15 cellular contexts compared by ENCODE assay signal in genomic region chr20:48898896-48899513, GRCh38.
"Had no signal": no experiment of that assay in that cellular context is flagged by ENCODE, and none has a peak within 500 bp of the region (broad histone marks: within the 10 kb centered on the region; RNA-seq: fewer than 3 reads in every experiment).

No MANE protein-coding gene starts in this region.

- H3K36me3 ChIP-seq: lower lobe of right lung, prostate gland, right atrium auricular region, transverse colon, vagina had no signal

- H3K9me3 ChIP-seq: lower lobe of right lung, prostate gland, right atrium auricular region, transverse colon, vagina had no signal

- H3K4me3 ChIP-seq: coronary artery, lower lobe of right lung, prostate gland, right atrium auricular region, transverse colon, vagina had no signal

- ATAC-seq: left colon, lower lobe of right lung had no signal

- H3K27me3 ChIP-seq: right atrium auricular region, transverse colon, vagina had no signal

- DNase-seq: activated CD4-positive, alpha-beta T cell treated with anti-CD3 and anti-CD28 coated beads, Interleukin-2, amount 50 U/mL, for 1 hour; activated CD4-positive, CD25-positive, alpha-beta regulatory T cell treated with anti-CD3 and anti-CD28 coated beads, Interleukin-2, amount 50 U/mL, for 72 hours; activated naive CD8-positive, alpha-beta T cell treated with anti-CD3 and anti-CD28 coated beads, Interleukin-2, amount 10 ng/mL, durations not matched to agents 7 days and 5 days; caudate nucleus; erythroblast; foreskin melanocyte; hypothalamus; left colon; lower lobe of right lung; stimulated activated CD4-positive, alpha-beta T cell treated with anti-CD3 and anti-CD28 coated beads, Interleukin-2, amount 100 ng/mL, for 24 hours; transverse colon had no signal

- H3K4me1 ChIP-seq: lower lobe of right lung, prostate gland, right atrium auricular region, transverse colon, vagina had no signal

- H3K27ac ChIP-seq: coronary artery, lower lobe of right lung, prostate gland, right atrium auricular region, transverse colon, vagina had no signal
